In genomic region chr10:74134240-74134820, GRCh38 we compare ENCODE assay signal across 27 cellular contexts.
"Had no signal": no experiment of that assay in that cellular context is flagged by ENCODE, and none has a peak within 500 bp of the region (broad histone marks: within the 10 kb centered on the region; RNA-seq: fewer than 3 reads in every experiment).

No MANE protein-coding gene starts in this region.

- H3K4me1 ChIP-seq: esophagus squamous epithelium, left ventricle myocardium inferior, testis had no signal

- H3K4me3 ChIP-seq: esophagus squamous epithelium, left ventricle myocardium inferior, lung, ovary, sigmoid colon, smooth muscle cell, testis had no signal

- H3K9me3 ChIP-seq: esophagus squamous epithelium, left ventricle myocardium inferior, neutrophil, ovary, sigmoid colon, testis had no signal

- H3K27me3 ChIP-seq: esophagus squamous epithelium, neutrophil, ovary, sigmoid colon, testis had no signal

- ATAC-seq: activated naive CD8-positive, alpha-beta T cell treated with anti-CD3 and anti-CD28 coated beads, Interleukin-2, amount 50 U/mL, for 24 hours; stimulated activated naive B cell treated with anti-CD40 and anti-IgM and Interleukin-4, amounts not matched to agents 10 μg/mL and 1 μg/mL and 100 μg/mL, for 72 hours had no signal

- FAIRE-seq: islet of Langerhans, TTC549, urothelium cell line had no signal

- H3K36me3 ChIP-seq: ovary had no signal

- H3K27ac ChIP-seq: epithelial cell of prostate, esophagus squamous epithelium, left ventricle myocardium inferior, neutrophil, ovary, testis, VCaP had no signal

- DNase-seq: activated CD4-positive, alpha-beta T cell treated with anti-CD3 and anti-CD28 coated beads for 4 hours; activated CD4-positive, alpha-beta T cell treated with anti-CD3 and anti-CD28 coated beads, Interleukin-2, amount 50 U/mL, for 4 hours; activated CD8-positive, alpha-beta memory T cell treated with anti-CD3 and anti-CD28 coated beads, Interleukin-2, amount 50 U/mL, for 4 hours; activated naive CD8-positive, alpha-beta T cell treated with anti-CD3 and anti-CD28 coated beads, Interleukin-2, amount 50 U/mL, for 24 hours; activated T-cell treated with anti-CD3 and anti-CD28 coated beads, Interleukin-2, amount 50 U/mL, for 24 hours; amygdala; caudate nucleus; effector CD4-positive, alpha-beta T cell; esophagus squamous epithelium; foreskin melanocyte; left ventricle myocardium inferior; ovary; sigmoid colon; stimulated activated CD4-positive, alpha-beta T cell treated with anti-CD3 and anti-CD28 coated beads, Interleukin-1b, Interleukin-23, amount 100 ng/mL, for 48 hours; stimulated activated CD4-positive, alpha-beta T cell treated with anti-CD3 and anti-CD28 coated beads, Interleukin-4, amount 100 ng/mL, for 4 hours; stimulated activated naive B cell treated with anti-CD40 and anti-IgM and Interleukin-4, amounts not matched to agents 10 μg/mL and 1 μg/mL and 100 μg/mL, for 72 hours; T-helper 9 cell; testis; trophoblast cell had no signal
